In the genomic region with DNA sequence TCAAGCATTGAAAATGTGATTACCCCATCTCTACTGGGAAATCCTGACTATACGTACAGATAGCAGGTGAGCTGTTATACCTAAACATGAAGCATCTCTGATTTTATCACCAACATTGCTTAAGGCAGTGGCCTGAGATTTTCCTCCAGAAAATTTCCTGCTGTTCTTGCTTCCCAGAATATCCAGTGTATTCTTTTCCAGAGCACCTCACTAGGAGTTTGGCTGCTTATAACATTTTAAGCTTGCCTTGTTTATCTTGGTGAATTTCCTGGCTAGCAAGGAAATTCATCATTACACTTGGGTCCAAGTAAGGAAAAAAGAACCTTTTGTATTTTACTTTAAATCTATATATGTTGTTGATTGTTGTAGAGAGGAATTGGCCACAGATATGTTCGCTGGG, we compare ENCODE assay signal across 9 cellular contexts.
DNase-seq lines count a peak whose midpoint lies in the region; ATAC-seq and TF ChIP-seq lines count a peak whose summit lies in the region.
"Had no signal": no experiment of that assay in that cellular context is flagged by ENCODE, and none has a peak within 500 bp of the region (broad histone marks: within the 10 kb centered on the region; RNA-seq: fewer than 3 reads in every experiment).

No MANE protein-coding gene starts in this region.

- no peak for ATAC-seq in psoas muscle
- ATAC-seq in HG03432 (IDR thresholded peaks at IDR 0.05; ENCODE audit: unreplicated experiment) = no peak
- ATAC-seq in HG02571 (IDR thresholded peaks at IDR 0.05; ENCODE audit: unreplicated experiment) = no peak

- H3K9me2 ChIP-seq in MM.1S (replicated peaks; ENCODE audit: insufficient read depth, low read length) = no peaks in the 10 kb centered on the region

- H3K9me3 ChIP-seq in MM.1S (replicated peaks; ENCODE audit: insufficient read depth, low read length) (no peaks in the 10 kb centered on the region), psoas muscle (no peaks in the 10 kb centered on the region)
- no peaks in the 10 kb centered on the region for H3K9me3 ChIP-seq in effector memory CD4-positive, alpha-beta T cell (ENCODE audit: control insufficient read depth, low read length)

- peak overlapping the region; percentile 69 for H3K27ac ChIP-seq in ACC112 (ENCODE audit: low read depth, low read length)
- H3K27ac ChIP-seq in MM.1S (ENCODE audit: low read length) = peak overlapping the region; percentile 93
- H3K27ac ChIP-seq in effector memory CD4-positive, alpha-beta T cell (ENCODE audit: insufficient read depth, low read length, poor library complexity, severe bottlenecking) = peak overlapping the region; percentile 72
- peak overlapping the region; percentile 69 for H3K27ac ChIP-seq in psoas muscle

- peak overlapping the region; percentile 64 for H3K9ac ChIP-seq in MM.1S (ENCODE audit: low read length)

- no peaks in the 10 kb centered on the region for H4K20me1 ChIP-seq in MM.1S (ENCODE audit: insufficient read depth, low read length)

- DNase-seq in MM.1S (no peak), psoas muscle (no peak), head of caudate nucleus (no peak), DMS153 (lab: John Stamatoyannopoulos, UW) (no peak)
- no peak for DNase-seq in effector memory CD4-positive, alpha-beta T cell
- DNase-seq: activated T-cell treated with anti-CD3 and anti-CD28 coated beads for 4 hours had no signal

- no peak for TF ChIP-seq CTCF in MM.1S (IDR thresholded peaks at IDR 0.05; ENCODE audit: low read length)
- TF ChIP-seq CTCF in psoas muscle (IDR thresholded peaks at IDR 0.05) = no peak

- intact Hi-C loops in psoas muscle (cut with DNase I) = no loop called here
- intact Hi-C loops in head of caudate nucleus (cut with DNase I) = no loop called here

- H3K79me2 ChIP-seq in ACC112 (ENCODE audit: control insufficient read depth, insufficient read depth, low read length, unreplicated experiment) (no peaks in the 10 kb centered on the region), MM.1S (ENCODE audit: low read length) (peaks cover 19% of the 10 kb centered on the region)

- H3K27me3 ChIP-seq in ACC112 (ENCODE audit: insufficient read depth, low read length) = no peaks in the 10 kb centered on the region
- H3K27me3 ChIP-seq in MM.1S (replicated peaks; ENCODE audit: insufficient read depth, low read length) = no peaks in the 10 kb centered on the region
- H3K27me3 ChIP-seq in effector memory CD4-positive, alpha-beta T cell (replicated peaks; ENCODE audit: control insufficient read depth, insufficient read depth, low read length, poor library complexity, severe bottlenecking) = no peaks in the 10 kb centered on the region
- H3K27me3 ChIP-seq in psoas muscle (ENCODE audit: insufficient read depth in 3 of 3, low read length in 2 of 3) = peaks cover 0 to 3% (median 0%) of the 10 kb centered on the region in 3 donors

- H3F3A ChIP-seq in MM.1S (ENCODE audit: insufficient read depth, low read length) = peaks cover 35% of the 10 kb centered on the region

- no peak overlapping the region for H2AFZ ChIP-seq in ACC112 (ENCODE audit: low read length, unreplicated experiment)
- H2AFZ ChIP-seq in MM.1S (ENCODE audit: low read length) = no peak overlapping the region

- 62 to 75% (median 64%) methylated on average over 2 of the region's 2 CpGs for WGBS in psoas muscle, 3 donors

- H3K4me3 ChIP-seq in ACC112 (ENCODE audit: low read depth, low read length) = no peak overlapping the region
- H3K4me3 ChIP-seq in MM.1S (ENCODE audit: low read length) = peak overlapping the region; percentile 24
- no peak overlapping the region for H3K4me3 ChIP-seq in effector memory CD4-positive, alpha-beta T cell (ENCODE audit: insufficient read depth, low read depth, low read length, poor library complexity, severe bottlenecking)
- no peak overlapping the region for H3K4me3 ChIP-seq in psoas muscle

- H3K4me2 ChIP-seq in MM.1S (ENCODE audit: low read depth, low read length) = peak overlapping the region; percentile 80

- peaks cover 10% of the 10 kb centered on the region; the same call in 1 of the 2 replicates for H3K36me3 ChIP-seq in ACC112 (ENCODE audit: insufficient read depth, low read length)
- no peaks in the 10 kb centered on the region for H3K36me3 ChIP-seq in MM.1S (replicated peaks; ENCODE audit: insufficient read depth, low read length)
- H3K36me3 ChIP-seq in effector memory CD4-positive, alpha-beta T cell (ENCODE audit: control insufficient read depth, insufficient read depth, low read length) = no peaks in the 10 kb centered on the region
- H3K36me3 ChIP-seq in psoas muscle (ENCODE audit: insufficient read depth in 1 of 2, low read depth in 1 of 2) = peaks cover 0 to 18% of the 10 kb centered on the region in 2 donors

- peaks cover 16% of the 10 kb centered on the region for H3K4me1 ChIP-seq in ACC112 (ENCODE audit: control insufficient read depth, insufficient read depth, low read length, unreplicated experiment)
- H3K4me1 ChIP-seq in MM.1S (ENCODE audit: low read length) = peaks cover 33% of the 10 kb centered on the region
- H3K4me1 ChIP-seq in effector memory CD4-positive, alpha-beta T cell (ENCODE audit: control insufficient read depth, insufficient read depth, low read length, poor library complexity, severe bottlenecking) = peaks cover 8% of the 10 kb centered on the region
- H3K4me1 ChIP-seq in psoas muscle = peaks cover 3% of the 10 kb centered on the region
